ENCODE assay signal across 27 cellular contexts in the genomic region with DNA sequence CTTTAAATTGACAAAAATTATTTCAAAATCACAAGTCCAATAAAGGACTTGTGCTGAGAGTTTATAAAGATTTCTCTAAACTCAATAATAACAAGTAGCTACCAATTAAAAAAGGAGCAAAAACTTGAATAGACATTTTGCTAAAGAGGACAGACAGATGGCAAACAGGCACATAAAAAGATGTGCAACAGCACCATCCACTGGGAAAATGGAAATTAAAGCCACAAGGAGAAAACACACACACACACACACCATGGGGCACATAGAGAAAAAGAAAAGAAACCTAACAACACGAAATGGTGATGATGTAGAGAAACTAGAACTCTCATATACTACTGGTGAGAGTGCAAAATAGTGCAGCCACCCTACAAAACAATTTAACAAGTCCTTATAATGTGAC. TPM values are rescaled to one million over a fixed set of nuclear protein-coding genes. Genes with fewer than 3 reads are reported as not detected.
"Had no signal": no experiment of that assay in that cellular context is flagged by ENCODE, and none has a peak within 500 bp of the region (broad histone marks: within the 10 kb centered on the region; RNA-seq: fewer than 3 reads in every experiment).

No MANE protein-coding gene starts in this region.

- H3K9me2 ChIP-seq: SK-N-SH had no signal

- H3K27me3 ChIP-seq: ascending aorta, body of pancreas, MG63, SJCRH30 had no signal

- H3K4me1 ChIP-seq: ascending aorta, body of pancreas, SJCRH30 had no signal

- ATAC-seq: activated CD8-positive, alpha-beta T cell treated with anti-CD3 and anti-CD28 coated beads for 36 hours; activated T-cell treated with anti-CD3 and anti-CD28 coated beads, Interleukin-2, amount 50 U/mL, for 72 hours; body of pancreas had no signal

- H3K4me3 ChIP-seq: ascending aorta, body of pancreas, MG63, SJCRH30 had no signal

- H3K4me3 Mint-ChIP-seq: activated CD8-positive, alpha-beta T cell treated with anti-CD3 and anti-CD28 coated beads for 36 hours; activated naive CD8-positive, alpha-beta T cell treated with anti-CD3 and anti-CD28 coated beads, Interleukin-2, amount 10 ng/mL, durations not matched to agents 7 days and 5 days; activated T-cell treated with anti-CD3 and anti-CD28 coated beads, Interleukin-2, amount 50 U/mL, for 72 hours had no signal

- H3K27ac Mint-ChIP-seq: activated CD8-positive, alpha-beta T cell treated with anti-CD3 and anti-CD28 coated beads for 36 hours; activated naive CD8-positive, alpha-beta T cell treated with anti-CD3 and anti-CD28 coated beads, Interleukin-2, amount 10 ng/mL, durations not matched to agents 7 days and 5 days; activated T-cell treated with anti-CD3 and anti-CD28 coated beads, Interleukin-2, amount 50 U/mL, for 72 hours; activated T-helper 2 cell treated with anti-CD3 and anti-CD28 coated beads, Interferon-gamma antibody, Interleukin-2, Interleukin-4, amounts not matched to agents 10 μg/mL and 5 μg/mL and 100 μg/mL, durations not matched to agents 14 hours and 24 hours and 36 hours had no signal

- H3K4me2 ChIP-seq: SK-N-SH had no signal

- H3K36me3 ChIP-seq: ascending aorta, MG63, SJCRH30 had no signal

- H3K9me3 ChIP-seq: ascending aorta, MG63, SJCRH30 had no signal

- H3K27ac ChIP-seq: ascending aorta, body of pancreas, RWPE1, SJCRH30, VCaP had no signal

- DNase-seq: activated CD4-positive, CD25-positive, alpha-beta regulatory T cell; activated CD8-positive, alpha-beta memory T cell treated with anti-CD3 and anti-CD28 coated beads, Interleukin-2, amount 50 U/mL, for 4 hours; activated CD8-positive, alpha-beta T cell treated with anti-CD3 and anti-CD28 coated beads for 36 hours; activated naive CD4-positive, alpha-beta T cell treated with anti-CD3 and anti-CD28 coated beads, Interleukin-2, amount 50 U/mL, for 16 hours; activated naive CD8-positive, alpha-beta T cell treated with anti-CD3 and anti-CD28 coated beads, Interleukin-2, amount 10 ng/mL, durations not matched to agents 7 days and 5 days; activated T-cell treated with anti-CD3 and anti-CD28 coated beads, Interleukin-2, amount 50 U/mL, for 72 hours; amniotic stem cell; body of pancreas; cerebellar nuclear complex; KG1; MG63; MV-4-11; NCI-H1105 treated with DMSO at 0.1 percent for 48 hours; NCI-H1436 treated with DMSO at 0.1 percent for 48 hours; NCI-H187; NCI-H2081; NCI-H446; NCI-H524; Right ventricle myocardium superior; SJCRH30; SK-N-SH; T-helper 1 cell had no signal

- H3K36me3 Mint-ChIP-seq: activated naive CD8-positive, alpha-beta T cell treated with anti-CD3 and anti-CD28 coated beads, Interleukin-2, amount 10 ng/mL, durations not matched to agents 7 days and 5 days had no signal

- H3K9me3 Mint-ChIP-seq: activated CD8-positive, alpha-beta T cell treated with anti-CD3 and anti-CD28 coated beads for 36 hours; activated T-cell treated with anti-CD3 and anti-CD28 coated beads, Interleukin-2, amount 50 U/mL, for 72 hours had no signal

RNA-seq across cellular contexts. Expression of a gene that starts 12.6 kb away (rescaled TPM):
- total RNA-seq: ascending aorta, Right ventricle myocardium superior had no signal

RNA-seq across cellular contexts. Expression of a gene that starts 37.5 kb away (rescaled TPM):
- total RNA-seq: LHCN-M2, SJCRH30 had no signal
